Comparison of ENCODE assay signal across 8 cellular contexts in genomic region chr1:158180741-158181576, GRCh38. TPM values are rescaled to one million over a fixed set of nuclear protein-coding genes. Genes with fewer than 3 reads are reported as not detected.
DNase-seq lines count a peak whose midpoint lies in the region; TF ChIP-seq lines count a peak whose summit lies in the region.

Gene CD1D (plus strand): TSS chr1:158180895. CDS start chr1:158181102, 207 bp downstream.

- no peak for TF ChIP-seq RAD21 in liver (IDR thresholded peaks at IDR 0.05)

- 0 out of 2 replicates have a peak within 1 kb of the TSS, but pooled peaks have one; percentile 8 for H2AFZ ChIP-seq in MM.1S (ENCODE audit: low read length)

- peaks cover 58% of the 10 kb centered on the region for H3K4me1 ChIP-seq in DOHH2 (ENCODE audit: control insufficient read depth, low read length)
- H3K4me1 ChIP-seq in MM.1S (ENCODE audit: low read length) = peaks cover 17% of the 10 kb centered on the region
- H3K4me1 ChIP-seq in liver (ENCODE audit: control insufficient read depth in 4 of 4, insufficient read depth in 4 of 4, low read length in 3 of 4) = peaks cover 8 to 30% (median 22%) of the 10 kb centered on the region in 4 donors
- H3K4me1 ChIP-seq in stomach smooth muscle (ENCODE audit: control insufficient read depth, insufficient read depth, low read length) = peaks cover 14% of the 10 kb centered on the region

- H3K9ac ChIP-seq in MM.1S (ENCODE audit: low read length) = no peak within 1 kb of the TSS
- peak within 1 kb of the TSS in 1 of 2 donors; percentile 28 for H3K9ac ChIP-seq in liver (ENCODE audit: low read depth in 1 of 2, low read length in 2 of 2)
- peak within 1 kb of the TSS in 1 of 2 donors; percentile 29 for H3K9ac ChIP-seq in stomach smooth muscle (ENCODE audit: low read length in 2 of 2)

- H3K9me2 ChIP-seq in DOHH2 (replicated peaks; ENCODE audit: control insufficient read depth, low read length) = no peaks in the 10 kb centered on the region
- no peaks in the 10 kb centered on the region for H3K9me2 ChIP-seq in MM.1S (replicated peaks; ENCODE audit: insufficient read depth, low read length)

- no peaks in the 10 kb centered on the region for H3K9me3 ChIP-seq in DOHH2 (ENCODE audit: control insufficient read depth, insufficient read depth, low read length)
- no peaks in the 10 kb centered on the region for H3K9me3 ChIP-seq in MM.1S (replicated peaks; ENCODE audit: insufficient read depth, low read length)
- H3K9me3 ChIP-seq in liver (ENCODE audit: control insufficient read depth in 4 of 4, low read length in 3 of 4) = no peaks in the 10 kb centered on the region
- H3K9me3 ChIP-seq in stomach smooth muscle (ENCODE audit: control insufficient read depth in 2 of 2, low read length in 2 of 2) = no peaks in the 10 kb centered on the region

- H3K27me3 ChIP-seq in DOHH2 (ENCODE audit: control insufficient read depth, low read length) = peaks cover 19% of the 10 kb centered on the region
- H3K27me3 ChIP-seq in MM.1S (replicated peaks; ENCODE audit: insufficient read depth, low read length) = peaks cover 97% of the 10 kb centered on the region
- no peaks in the 10 kb centered on the region for H3K27me3 ChIP-seq in liver (ENCODE audit: control insufficient read depth in 4 of 4, insufficient read depth in 4 of 4, low read length in 3 of 4)
- H3K27me3 ChIP-seq in stomach smooth muscle (ENCODE audit: control insufficient read depth in 1 of 2, insufficient read depth in 2 of 2, low read length in 2 of 2) = peaks cover 42 to 48% of the 10 kb centered on the region in 2 donors

- H3F3A ChIP-seq in DOHH2 (ENCODE audit: control insufficient read depth, insufficient read depth) (peaks cover 6% of the 10 kb centered on the region), MM.1S (ENCODE audit: insufficient read depth, low read length) (peaks cover 7% of the 10 kb centered on the region; the same call in 1 of the 2 replicates)

- H3K79me2 ChIP-seq in DOHH2 (ENCODE audit: control insufficient read depth, low read length) (no peaks in the 10 kb centered on the region), MM.1S (ENCODE audit: low read length) (no peaks in the 10 kb centered on the region)

- H3K36me3 ChIP-seq in DOHH2 (ENCODE audit: control insufficient read depth, low read length) (no peaks in the 10 kb centered on the region), MM.1S (replicated peaks; ENCODE audit: insufficient read depth, low read length) (no peaks in the 10 kb centered on the region), liver (ENCODE audit: control insufficient read depth in 4 of 4, insufficient read depth in 3 of 4, low read depth in 1 of 4, low read length in 3 of 4) (peaks cover 0 to 6% (median 4%) of the 10 kb centered on the region in 4 donors), stomach smooth muscle (ENCODE audit: control insufficient read depth in 2 of 2, insufficient read depth in 2 of 2, low read length in 2 of 2) (no peaks in the 10 kb centered on the region)

- H4K20me1 ChIP-seq in DOHH2 (ENCODE audit: control insufficient read depth, insufficient read depth, low read depth, low read length) = no peaks in the 10 kb centered on the region
- no peaks in the 10 kb centered on the region for H4K20me1 ChIP-seq in MM.1S (ENCODE audit: insufficient read depth, low read length)

- H3K4me3 ChIP-seq in DOHH2 (ENCODE audit: low read length) (peak within 1 kb of the TSS; percentile 74), MM.1S (ENCODE audit: low read length) (peak within 1 kb of the TSS; percentile 23), cardiac fibroblast (replicated peaks in 1 of 2; ENCODE audit: low read depth in 2 of 2, low read length in 2 of 2) (peak within 1 kb of the TSS; percentile 54 to 59), liver (ENCODE audit: low read depth in 1 of 3, low read length in 3 of 3) (peak within 1 kb of the TSS; percentile 48 to 80 (median 77)), stomach smooth muscle (ENCODE audit: low read length in 2 of 2) (peak within 1 kb of the TSS; percentile 52 to 70)

- TF ChIP-seq CTCF in DOHH2 (IDR thresholded peaks at IDR 0.05; ENCODE audit: low read depth, low read length, poor library complexity, severe bottlenecking) (no peak), MM.1S (IDR thresholded peaks at IDR 0.05; ENCODE audit: low read length) (no peak), cardiac fibroblast (IDR thresholded peaks at IDR 0.05; ENCODE audit: low read depth, low read length) (no peak), liver (IDR thresholded peaks at IDR 0.05; ENCODE audit: low read depth, low read length, missing input control) (no peak)

- H3K4me2 ChIP-seq in DOHH2 (ENCODE audit: low read length) (peak within 1 kb of the TSS; percentile 71), MM.1S (ENCODE audit: low read depth, low read length) (peak within 1 kb of the TSS; percentile 52)

- peak within 1 kb of the TSS; percentile 42 for H3K27ac ChIP-seq in DOHH2 (ENCODE audit: low read depth, low read length)
- H3K27ac ChIP-seq in MM.1S (ENCODE audit: low read length) = no peak within 1 kb of the TSS
- H3K27ac ChIP-seq in liver (ENCODE audit: low read depth in 1 of 2, low read length in 2 of 2) = peak within 1 kb of the TSS; percentile 68 to 71
- H3K27ac ChIP-seq in stomach smooth muscle (ENCODE audit: low read length) = no peak within 1 kb of the TSS

- no peak for DNase-seq in MM.1S
- DNase-seq in cardiac fibroblast (ENCODE audit: low read depth in 2 of 2) = peak; percentile 21 to 61
- DNase-seq in NCI-H2081 (lab: John Stamatoyannopoulos, UW) = no peak
- DNase-seq in effector CD4-positive, alpha-beta T cell = no peak
- no peak for DNase-seq in NCI-H524 treated with DMSO at 0.1 percent for 48 hours (lab: John Stamatoyannopoulos, UW)

- WGBS in liver = 13% methylated on average over 63 of the region's 63 CpGs

TF ChIP-seq in liver, 16 proteins besides CTCF, POLR2A, EP300 and RAD21:
- no peak for TF ChIP-seq FOXA1 (IDR thresholded peaks at IDR 0.05)
- peak in 1 of 2 donors; percentile 46 for TF ChIP-seq HNF4A (conservative IDR thresholded peaks at IDR 0.05)
- no peak for TF ChIP-seq TAF1 (conservative IDR thresholded peaks at IDR 0.05)
- TF ChIP-seq ZBTB33 (IDR thresholded peaks at IDR 0.05) = no peak
- no peak for TF ChIP-seq JUND (IDR thresholded peaks at IDR 0.05)
- peak in 1 of 2 donors; percentile 12 for TF ChIP-seq RXRA (IDR thresholded peaks at IDR 0.05)
- no peak for TF ChIP-seq FOXA2 (IDR thresholded peaks at IDR 0.05)
- TF ChIP-seq SP1 (IDR thresholded peaks at IDR 0.05) = no peak
- no peak for TF ChIP-seq HNF4G (IDR thresholded peaks at IDR 0.05)
- peak in 1 of 2 donors; percentile 41 for TF ChIP-seq GABPA (IDR thresholded peaks at IDR 0.05 in 1 of 2, conservative IDR thresholded peaks at IDR 0.05 in 1 of 2)
- TF ChIP-seq REST (IDR thresholded peaks at IDR 0.05) = no peak
- TF ChIP-seq MAX (IDR thresholded peaks at IDR 0.05) = no peak
- no peak for TF ChIP-seq EGR1 (IDR thresholded peaks at IDR 0.05; ENCODE audit: low read depth in 2 of 2)
- no peak for TF ChIP-seq NR2F2 (IDR thresholded peaks at IDR 0.05)
- TF ChIP-seq, protein P1, sequence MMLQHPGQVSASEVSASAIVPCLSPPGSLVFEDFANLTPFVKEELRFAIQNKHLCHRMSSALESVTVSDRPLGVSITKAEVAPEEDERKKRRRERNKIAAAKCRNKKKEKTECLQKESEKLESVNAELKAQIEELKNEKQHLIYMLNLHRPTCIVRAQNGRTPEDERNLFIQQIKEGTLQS (IDR thresholded peaks at IDR 0.05) = no peak
- peak; percentile 56 for TF ChIP-seq YY1 (IDR thresholded peaks at IDR 0.05)

RNA-seq across cellular contexts. Expression of gene CD1D, which starts in this region (rescaled TPM):
- total RNA-seq in liver = 1 to 10 TPM; 1.1 to 8.4 TPM
- 1 to 10 TPM; 1.7 to 6.3 TPM for polyA plus RNA-seq in liver

Comparison
In these comparisons a context has a peak if more than half of its experiments do, and no peak if none do; other contexts are left out.
1. H3K27ac ChIP-seq: peak in DOHH2 (single experiment) and liver (2 of 2); none in MM.1S (single experiment) and stomach smooth muscle (single experiment).
2. H3K4me3 ChIP-seq: peak in every context shown above with its lines; median percentile 77 in liver; 74 in DOHH2; 61 in stomach smooth muscle; 56 in cardiac fibroblast; 23 in MM.1S.
3. DNase-seq: peak in cardiac fibroblast (2 of 2); none in MM.1S (single experiment), NCI-H2081 (0 of 2), effector CD4-positive, alpha-beta T cell (single experiment) and NCI-H524 treated with DMSO at 0.1 percent for 48 hours (single experiment).